In the genomic region with DNA sequence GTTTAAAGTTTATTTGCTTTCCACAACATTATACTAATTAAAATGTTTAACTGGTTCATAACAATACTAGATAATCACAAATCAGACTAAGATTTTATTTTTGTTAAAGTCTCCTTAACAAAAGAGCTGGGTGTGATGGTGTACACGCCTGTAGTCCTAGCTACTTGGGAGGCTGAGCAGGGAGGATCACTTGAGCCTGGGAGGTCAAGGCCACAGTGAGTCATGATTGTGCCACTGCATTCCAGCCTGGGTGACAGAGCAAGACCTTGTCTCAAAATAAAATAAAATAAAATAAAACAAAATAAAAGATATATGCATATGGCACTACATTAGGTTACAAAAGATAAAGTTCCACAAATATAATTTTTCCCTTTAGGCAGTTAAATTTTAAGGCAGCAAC, we compare ENCODE assay signal across 21 cellular contexts. TPM values are rescaled to one million over a fixed set of nuclear protein-coding genes. Genes with fewer than 3 reads are reported as not detected.
A peak's percentile ranks its signal among the peaks of the same experiment; 100 is the strongest.
DNase-seq lines count a peak whose midpoint lies in the region; ATAC-seq and TF ChIP-seq lines count a peak whose summit lies in the region.
"Had no signal": no experiment of that assay in that cellular context is flagged by ENCODE, and none has a peak within 500 bp of the region (broad histone marks: within the 10 kb centered on the region; RNA-seq: fewer than 3 reads in every experiment).

No MANE protein-coding gene starts in this region.

- H3K4me1 Mint-ChIP-seq in mesothelial cell of epicardium, result peaks cover 17% of the 10 kb centered on the region

- H3K79me2 ChIP-seq in ACC112 (ENCODE audit: control insufficient read depth, insufficient read depth, low read length, unreplicated experiment), result peaks cover 97% of the 10 kb centered on the region

- no peaks in the 10 kb centered on the region for H3K36me3 Mint-ChIP-seq in mesothelial cell of epicardium

- no peak overlapping the region for H3K4me3 Mint-ChIP-seq in mesothelial cell of epicardium

- ATAC-seq in upper lobe of left lung (ENCODE audit: low FRiP score in 2 of 2), result no peak
- ATAC-seq: Panc1 had no signal

- H3K27me3 Mint-ChIP-seq in mesothelial cell of epicardium (ENCODE audit: low read depth), result no peaks in the 10 kb centered on the region

- H2AFZ ChIP-seq in ACC112 (ENCODE audit: low read length, unreplicated experiment), result no peak overlapping the region

- peak overlapping the region; percentile 44; the same call in 1 of the 2 replicates for H3K4me3 ChIP-seq in ACC112 (ENCODE audit: low read depth, low read length)
- H3K4me3 ChIP-seq in SJSA1, result no peak overlapping the region
- H3K4me3 ChIP-seq in fibroblast of pulmonary artery (replicated peaks; ENCODE audit: low read depth, low read length), result no peak overlapping the region
- H3K4me3 ChIP-seq in upper lobe of left lung, result no peak overlapping the region
- H3K4me3 ChIP-seq in esophagus muscularis mucosa, result no peak overlapping the region
- H3K4me3 ChIP-seq: MG63, SJCRH30 had no signal

- H3K27me3 ChIP-seq in ACC112 (ENCODE audit: insufficient read depth, low read length), result no peaks in the 10 kb centered on the region
- H3K27me3 ChIP-seq in SJSA1 (replicated peaks), result no peaks in the 10 kb centered on the region
- no peaks in the 10 kb centered on the region for H3K27me3 ChIP-seq in upper lobe of left lung
- no peaks in the 10 kb centered on the region for H3K27me3 ChIP-seq in esophagus muscularis mucosa
- H3K27me3 ChIP-seq: MG63, SJCRH30 had no signal

- H3K27ac Mint-ChIP-seq in mesothelial cell of epicardium, result no peak overlapping the region

- DNase-seq in EL (peak; percentile 30), SJSA1 (ENCODE audit: low read depth in 1 of 2, low spot score in 2 of 2) (peak; percentile 16 to 43), fibroblast of pulmonary artery (ENCODE audit: low read depth) (peak; percentile 19), upper lobe of left lung (no peak), esophagus muscularis mucosa (ENCODE audit: extremely low spot score) (no peak), NCI-H1417 treated with DMSO at 0.1 percent for 48 hours (lab: John Stamatoyannopoulos, UW) (no peak), mesothelial cell of epicardium (ENCODE audit: low spot score in 2 of 2, unreplicated experiment in 2 of 2) (no peak)
- DNase-seq: ACHN, C1 segment of cervical spinal cord, DMS79, GDM1, IMR-90, MG63, NCI-H1105, NCI-H1694, NCI-H2081 treated with DMSO at 0.1 percent for 48 hours, NCI-H446 treated with DMSO at 0.1 percent for 48 hours, NCI-H69, SJCRH30 had no signal

- H3K27ac ChIP-seq in ACC112 (ENCODE audit: low read depth, low read length), result no peak overlapping the region
- H3K27ac ChIP-seq in SJSA1, result peak overlapping the region; percentile 36; the same call in 1 of the 2 replicates
- H3K27ac ChIP-seq in upper lobe of left lung, result no peak overlapping the region
- no peak overlapping the region for H3K27ac ChIP-seq in esophagus muscularis mucosa (replicated peaks in 1 of 4)
- H3K27ac ChIP-seq: SJCRH30 had no signal

- no peak for TF ChIP-seq EP300 in upper lobe of left lung (IDR thresholded peaks at IDR 0.05)
- no peak for TF ChIP-seq EP300 in esophagus muscularis mucosa (IDR thresholded peaks at IDR 0.05)

- H3K9me3 ChIP-seq in SJSA1 (replicated peaks), result no peaks in the 10 kb centered on the region
- H3K9me3 ChIP-seq in upper lobe of left lung, result no peaks in the 10 kb centered on the region
- no peaks in the 10 kb centered on the region for H3K9me3 ChIP-seq in esophagus muscularis mucosa
- H3K9me3 ChIP-seq: MG63, SJCRH30 had no signal

- H3K36me3 ChIP-seq in ACC112 (ENCODE audit: insufficient read depth, low read length) (0 out of 2 replicates have a peak, but pooled peaks cover 4% of the 10 kb centered on the region), SJSA1 (peaks cover 6% of the 10 kb centered on the region; the same call in 1 of the 2 replicates), upper lobe of left lung (no peaks in the 10 kb centered on the region), esophagus muscularis mucosa (no peaks in the 10 kb centered on the region)

- no peak for TF ChIP-seq CTCF in fibroblast of pulmonary artery (IDR thresholded peaks at IDR 0.05; ENCODE audit: low read length, missing control alignments)
- no peak for TF ChIP-seq CTCF in upper lobe of left lung (IDR thresholded peaks at IDR 0.05)
- TF ChIP-seq CTCF in esophagus muscularis mucosa (IDR thresholded peaks at IDR 0.05), result no peak
- no peak for TF ChIP-seq CTCF in mesothelial cell of epicardium (IDR thresholded peaks at IDR 0.05; ENCODE audit: unreplicated experiment)

- H3K4me1 ChIP-seq in ACC112 (ENCODE audit: control insufficient read depth, insufficient read depth, low read length, unreplicated experiment) (peaks cover 43% of the 10 kb centered on the region), SJSA1 (replicated peaks) (peaks cover 50% of the 10 kb centered on the region), upper lobe of left lung (peaks cover 14 to 40% (median 23%) of the 10 kb centered on the region in 4 donors), esophagus muscularis mucosa (peaks cover 13 to 32% (median 24%) of the 10 kb centered on the region in 4 donors)

- H3K9me3 Mint-ChIP-seq in mesothelial cell of epicardium, result no peaks in the 10 kb centered on the region

- intact Hi-C loops in esophagus muscularis mucosa (cut with DNase I), result loop anchor here (10.0 kb wide), 1 partner anchor 283 kb away; the partner anchor contains the start of genes KLHL28 and TOGARAM1

- 96 to 97% methylated on average over 1 of the region's 1 CpG for WGBS in upper lobe of left lung, 2 donors
- WGBS in esophagus muscularis mucosa, result 94% methylated on average over 1 of the region's 1 CpG

- TF ChIP-seq POLR2A in upper lobe of left lung (IDR thresholded peaks at IDR 0.05) (no peak), esophagus muscularis mucosa (IDR thresholded peaks at IDR 0.05; ENCODE audit: low read depth) (no peak)

RNA-seq across cellular contexts. Expression of gene MIS18BP1, which starts 5.6 kb away (rescaled TPM):
- 36.3 and 47.8 TPM in 2 replicates for total RNA-seq in SJSA1 (2014; rRNA removed; shearing (Covaris generic))
- total RNA-seq in upper lobe of left lung (10 to 100 TPM; 19.2 to 58.7 (median 30.5) TPM), esophagus muscularis mucosa (10 to 100 TPM; 10.8 to 20.8 (median 12.7) TPM), mesothelial cell of epicardium (38.3 to 46.3 TPM (median 42.0 TPM) in 3 replicates)

Comparison
In these comparisons a context has a peak if more than half of its experiments do, and no peak if none do; other contexts are left out.
1. DNase-seq: peak in EL (single experiment), SJSA1 (2 of 2) and fibroblast of pulmonary artery (single experiment); none in upper lobe of left lung (0 of 2), esophagus muscularis mucosa (single experiment), NCI-H1417 treated with DMSO at 0.1 percent for 48 hours (single experiment) and mesothelial cell of epicardium (0 of 2).